14 cellular contexts compared by ENCODE assay signal in the genomic region with DNA sequence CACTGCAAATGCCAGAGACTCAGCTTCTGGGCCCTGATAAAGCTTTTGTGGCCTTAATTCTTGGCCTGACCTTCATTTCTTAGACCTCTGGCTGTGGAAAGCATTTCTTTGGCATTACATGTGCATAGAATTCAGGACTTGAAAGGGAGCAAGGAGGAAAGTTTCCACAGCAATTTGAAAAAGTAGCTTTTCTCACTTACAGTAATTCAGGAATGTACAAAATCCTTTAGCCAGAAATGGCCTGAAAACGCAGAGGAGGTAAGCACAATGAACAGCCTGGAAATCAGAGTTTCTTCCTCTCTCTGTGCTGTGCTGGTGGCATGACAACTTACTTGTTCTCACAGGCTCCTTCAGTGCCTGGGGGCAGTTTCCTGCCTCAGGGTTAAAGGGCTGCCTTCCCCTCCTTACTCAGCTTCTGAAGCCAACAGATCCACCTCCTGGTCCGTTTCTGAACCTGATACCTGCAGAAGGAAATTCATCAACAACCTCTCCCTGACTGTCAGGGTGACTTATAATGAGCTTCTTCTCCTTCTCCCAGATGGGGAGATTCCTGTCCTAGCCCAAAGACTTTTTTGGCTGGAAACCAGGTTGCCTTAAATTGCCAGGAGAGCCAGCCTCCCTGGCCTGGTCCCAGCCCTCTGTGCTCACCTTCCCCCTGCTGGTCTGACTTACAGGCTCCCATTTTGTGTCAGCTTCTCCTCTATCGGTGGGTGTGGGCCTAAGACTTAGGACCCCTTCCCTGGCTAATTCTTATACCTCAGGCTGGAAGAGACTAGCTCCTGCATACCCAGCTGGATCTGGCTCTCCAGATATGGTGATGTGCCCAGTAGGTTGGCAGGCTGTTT.
A peak's percentile ranks its signal among the peaks of the same experiment; 100 is the strongest.
DNase-seq lines count a peak whose midpoint lies in the region; ATAC-seq, FAIRE-seq and TF ChIP-seq lines count a peak whose summit lies in the region.
"Had no signal": no experiment of that assay in that cellular context is flagged by ENCODE, and none has a peak within 500 bp of the region (broad histone marks: within the 10 kb centered on the region; RNA-seq: fewer than 3 reads in every experiment).

No MANE protein-coding gene starts in this region.

- in situ Hi-C loops in GM23248 (cut with MboI), result no loop called here

- DNase-seq in GM23248 (peak; percentile 57), astrocyte (ENCODE audit: low read depth) (peak; percentile 77), left cardiac atrium (peak; percentile 21), pons (ENCODE audit: low spot score) (peak; percentile 16), DMS79 treated with DMSO at 0.1 percent for 48 hours (lab: John Stamatoyannopoulos, UW) (no peak), A673 (ENCODE audit: low spot score) (no peak)
- DNase-seq: NCI-H1092 treated with DMSO at 0.1 percent for 48 hours; PC-3; stimulated activated CD4-positive, alpha-beta T cell treated with anti-CD3 and anti-CD28 coated beads, Interleukin-4, amount 100 ng/mL, for 1 hour; upper lobe of right lung had no signal

- ATAC-seq in left cardiac atrium, result peak; percentile 36 to 73
- ATAC-seq in HG02938 (IDR thresholded peaks at IDR 0.05; ENCODE audit: unreplicated experiment), result no peak
- ATAC-seq in GM19035 (IDR thresholded peaks at IDR 0.05; ENCODE audit: unreplicated experiment), result no peak
- ATAC-seq: PC-3, upper lobe of right lung had no signal

- no peaks in the 10 kb centered on the region for H3K36me3 Mint-ChIP-seq in astrocyte (ENCODE audit: low read depth, unreplicated experiment)

- no peaks in the 10 kb centered on the region for H3K36me3 ChIP-seq in GM23248 (ENCODE audit: low read depth)
- H3K36me3 ChIP-seq in astrocyte (ENCODE audit: insufficient read depth, low read length), result no peaks in the 10 kb centered on the region
- H3K36me3 ChIP-seq in A673 (ENCODE audit: insufficient read depth, low read length, poor library complexity, severe bottlenecking), result no peaks in the 10 kb centered on the region
- H3K36me3 ChIP-seq: upper lobe of right lung had no signal

- H3K27me3 Mint-ChIP-seq in astrocyte (ENCODE audit: low read depth, unreplicated experiment), result no peaks in the 10 kb centered on the region

- TF ChIP-seq CTCF in astrocyte (IDR thresholded peaks at IDR 0.05; ENCODE audit: insufficient read depth, low read depth, low read length) (no peak), A673 (conservative IDR thresholded peaks at IDR 0.05; ENCODE audit: low read depth, low read length) (no peak)

- no peaks in the 10 kb centered on the region for H3K9me2 ChIP-seq in GM23248 (ENCODE audit: insufficient read depth)

- peaks cover 17% of the 10 kb centered on the region for H3K4me1 Mint-ChIP-seq in astrocyte (ENCODE audit: low read depth, unreplicated experiment)

- no peak overlapping the region for H3K4me3 Mint-ChIP-seq in astrocyte (ENCODE audit: unreplicated experiment)

- H3F3A ChIP-seq in GM23248 (ENCODE audit: insufficient read depth), result peaks cover 29% of the 10 kb centered on the region

- no peak for FAIRE-seq in astrocyte (lab: Jason Lieb, UNC)
- FAIRE-seq: H54 had no signal

- H3K4me2 ChIP-seq in GM23248 (ENCODE audit: unreplicated experiment) (no peak overlapping the region), astrocyte (ENCODE audit: low read length) (peak overlapping the region; percentile 11)

- WGBS in GM23248 (ENCODE audit: low coverage in 1 of 2, low lambda C conversion rate in 2 of 2, missing lambda C conversion rate in 2 of 2), 2 experiments, result 22 to 44% methylated on average over 3 of the region's 3 CpGs

- POLR2A ChIA-PET in A673 (lab: Charles Lee; ENCODE audit: low non-redundant PET), result no interaction called here

- H3K4me3 ChIP-seq in GM23248 (no peak overlapping the region), astrocyte (ENCODE audit: insufficient read depth, low read depth, low read length) (no peak overlapping the region), A673 (ENCODE audit: low read depth, low read length, poor library complexity, severe bottlenecking) (no peak overlapping the region)
- H3K4me3 ChIP-seq: upper lobe of right lung had no signal

- peak overlapping the region; percentile 33 for H2AFZ ChIP-seq in GM23248
- no peak overlapping the region for H2AFZ ChIP-seq in astrocyte (ENCODE audit: low read depth, low read length)

- H3K79me2 ChIP-seq in GM23248 (ENCODE audit: insufficient read depth) (no peaks in the 10 kb centered on the region), astrocyte (ENCODE audit: insufficient read depth, low read length) (no peaks in the 10 kb centered on the region)

- no peaks in the 10 kb centered on the region for H3K9me3 Mint-ChIP-seq in astrocyte (ENCODE audit: unreplicated experiment)
- H3K9me3 Mint-ChIP-seq: activated T-helper 2 cell treated with anti-CD3 and anti-CD28 coated beads, Interferon-gamma antibody, Interleukin-2, Interleukin-4, amounts not matched to agents 10 μg/mL and 5 μg/mL and 100 μg/mL, durations not matched to agents 14 hours and 24 hours and 36 hours had no signal

- intact Hi-C loops in left cardiac atrium (cut with DNase I), result no loop called here
- intact Hi-C loops in A673 (cut with micrococcal nuclease; ENCODE audit: unreplicated experiment), result no loop called here

- CTCF ChIA-PET in A673 (lab: Charles Lee), result no interaction called here

- H4K20me1 ChIP-seq in GM23248 (ENCODE audit: insufficient read depth), result no peaks in the 10 kb centered on the region
- no peaks in the 10 kb centered on the region for H4K20me1 ChIP-seq in astrocyte (ENCODE audit: insufficient read depth, low read length)

- H3K9me3 ChIP-seq in GM23248 (ENCODE audit: low read depth) (no peaks in the 10 kb centered on the region), astrocyte (ENCODE audit: insufficient read depth, low read depth, low read length) (no peaks in the 10 kb centered on the region), A673 (ENCODE audit: low read depth, low read length, poor library complexity, severe bottlenecking) (no peaks in the 10 kb centered on the region)
- H3K9me3 ChIP-seq: upper lobe of right lung had no signal

- peak overlapping the region; percentile 3 for H3K27ac Mint-ChIP-seq in astrocyte (ENCODE audit: unreplicated experiment)
- H3K27ac Mint-ChIP-seq: activated T-helper 2 cell treated with anti-CD3 and anti-CD28 coated beads, Interferon-gamma antibody, Interleukin-2, Interleukin-4, amounts not matched to agents 10 μg/mL and 5 μg/mL and 100 μg/mL, durations not matched to agents 14 hours and 24 hours and 36 hours had no signal

- H3K9ac ChIP-seq in GM23248 (no peak overlapping the region), astrocyte (ENCODE audit: low read length) (no peak overlapping the region)

- no TSS peak for BruUV-seq in A673 (replicated peaks; lab: Mats Ljungman, UMichigan)

- peak overlapping the region; percentile 36 for H3K27ac ChIP-seq in GM23248
- H3K27ac ChIP-seq in astrocyte (ENCODE audit: low read depth, low read length), result peak overlapping the region; percentile 49
- no peak overlapping the region for H3K27ac ChIP-seq in A673 (ENCODE audit: low read depth, low read length, poor library complexity, severe bottlenecking)
- H3K27ac ChIP-seq: upper lobe of right lung had no signal

- H3K4me1 ChIP-seq in GM23248 (ENCODE audit: insufficient read depth), result peaks cover 33% of the 10 kb centered on the region
- peaks cover 14% of the 10 kb centered on the region for H3K4me1 ChIP-seq in astrocyte (ENCODE audit: insufficient read depth, low read length)
- no peaks in the 10 kb centered on the region for H3K4me1 ChIP-seq in A673 (ENCODE audit: insufficient read depth, low read length, poor library complexity, severe bottlenecking)
- H3K4me1 ChIP-seq: upper lobe of right lung had no signal

- no peaks in the 10 kb centered on the region for H3K27me3 ChIP-seq in GM23248 (replicated peaks; ENCODE audit: insufficient read depth)
- no peaks in the 10 kb centered on the region for H3K27me3 ChIP-seq in astrocyte (ENCODE audit: insufficient read depth, low read length)
- no peaks in the 10 kb centered on the region for H3K27me3 ChIP-seq in A673 (replicated peaks; ENCODE audit: insufficient read depth, low read depth, low read length, poor library complexity)
- H3K27me3 ChIP-seq: upper lobe of right lung had no signal

Comparison
In these comparisons a context has a peak if more than half of its experiments do, and no peak if none do; other contexts are left out.
1. DNase-seq: peak in GM23248 (single experiment), astrocyte (single experiment), left cardiac atrium (single experiment) and pons (single experiment); none in DMS79 treated with DMSO at 0.1 percent for 48 hours (single experiment) and A673 (single experiment).
2. ATAC-seq: peak in left cardiac atrium (2 of 2); none in HG02938 (single experiment) and GM19035 (single experiment).